In genomic region chr6:49541210-49541724, GRCh38 we compare ENCODE assay signal across 1 cellular context.
A peak's percentile ranks its signal among the peaks of the same experiment; 100 is the strongest.
TF ChIP-seq lines count a peak whose summit lies in the region.

No MANE protein-coding gene starts in this region.

TF ChIP-seq in K562, 482 proteins besides CTCF, POLR2A, EP300 and RAD21 (continued from another document and continues in another):
- TF ChIP-seq ZNF518B (CRISPR knock-in tag; IDR thresholded peaks at IDR 0.05) (no peak), CBFA2T3 (IDR thresholded peaks at IDR 0.05) (0 out of 2 replicates have a peak, but pooled peaks have one; percentile 34), ZFP91 (CRISPR knock-in tag; IDR thresholded peaks at IDR 0.05) (no peak), ZEB2 (IDR thresholded peaks at IDR 0.05) (no peak), ZNF507 (tag; conservative IDR thresholded peaks at IDR 0.05) (no peak), ATF3 (IDR thresholded peaks at IDR 0.05) (peak; percentile 99), ATF3 (CRISPR knock-in tag; conservative IDR thresholded peaks at IDR 0.05) (0 out of 2 replicates have a peak, but pooled peaks have one; percentile 44), CC2D1A (IDR thresholded peaks at IDR 0.05) (no peak), TCF3 (CRISPR knock-in tag; IDR thresholded peaks at IDR 0.05) (no peak), POLR2G (IDR thresholded peaks at IDR 0.05; ENCODE audit: low read depth, low read length) (no peak), STAG1 (CRISPR knock-in tag; IDR thresholded peaks at IDR 0.05; ENCODE audit: borderline replicate concordance) (no peak), ERF (CRISPR knock-in tag; IDR thresholded peaks at IDR 0.05) (no peak), USF2 (CRISPR knock-in tag; IDR thresholded peaks at IDR 0.05) (no peak), FOXJ2 (tag; IDR thresholded peaks at IDR 0.05) (no peak), ZNF511 (CRISPR knock-in tag; IDR thresholded peaks at IDR 0.05) (no peak), FIP1L1 (IDR thresholded peaks at IDR 0.05; ENCODE audit: low read depth, low read length, poor library complexity, severe bottlenecking) (no peak), BHLHE40 (IDR thresholded peaks at IDR 0.05; ENCODE audit: low read length) (no peak), LCOR (CRISPR knock-in tag; IDR thresholded peaks at IDR 0.05) (no peak), HMBOX1 (IDR thresholded peaks at IDR 0.05) (peak; percentile 78), NFATC3 (IDR thresholded peaks at IDR 0.05) (no peak), ZNF175 (CRISPR knock-in tag; IDR thresholded peaks at IDR 0.05; ENCODE audit: low read depth) (no peak), JUND (IDR thresholded peaks at IDR 0.05; ENCODE audit: borderline replicate concordance, low read depth, low read length) (peak; percentile 80; the same call in 1 of the 2 replicates), JUND (tag; IDR thresholded peaks at IDR 0.05; ENCODE audit: borderline replicate concordance, low read depth, low read length) (peak; percentile 87), NFE2 (IDR thresholded peaks at IDR 0.05; ENCODE audit: low read depth) (peak; percentile 82), CREB3 (tag; conservative IDR thresholded peaks at IDR 0.05; ENCODE audit: low read depth) (no peak), ZNF445 (CRISPR knock-in tag; IDR thresholded peaks at IDR 0.05; ENCODE audit: low read depth) (no peak), ELK1 (CRISPR knock-in tag; IDR thresholded peaks at IDR 0.05) (no peak), ZBTB12 (CRISPR knock-in tag; IDR thresholded peaks at IDR 0.05) (no peak), ZBTB5 (IDR thresholded peaks at IDR 0.05) (no peak), HMG20A (CRISPR knock-in tag; conservative IDR thresholded peaks at IDR 0.05) (no peak), KLF10 (CRISPR knock-in tag; IDR thresholded peaks at IDR 0.05) (no peak), ZNF830 (CRISPR knock-in tag; IDR thresholded peaks at IDR 0.05) (no peak), ZNF431 (CRISPR knock-in tag; IDR thresholded peaks at IDR 0.05) (no peak), BRD9 (IDR thresholded peaks at IDR 0.05; ENCODE audit: low read depth, partially characterized antibody) (no peak), SMAD2 (IDR thresholded peaks at IDR 0.05; ENCODE audit: low read depth, low read length) (no peak), SIX5 (IDR thresholded peaks at IDR 0.05; ENCODE audit: borderline replicate concordance in 1 of 2, insufficient read depth in 1 of 2, low read depth in 1 of 2, low read length in 2 of 2) (no peak), TAF15 (IDR thresholded peaks at IDR 0.05; ENCODE audit: low read depth, low read length) (no peak), ZNF24 (IDR thresholded peaks at IDR 0.05) (no peak), SRF (CRISPR knock-in tag; IDR thresholded peaks at IDR 0.05) (no peak), THRA (IDR thresholded peaks at IDR 0.05) (no peak), FOXK1 (CRISPR knock-in tag; IDR thresholded peaks at IDR 0.05; ENCODE audit: borderline replicate concordance) (no peak), ZNF583 (CRISPR knock-in tag; IDR thresholded peaks at IDR 0.05) (no peak), KDM4B (IDR thresholded peaks at IDR 0.05; ENCODE audit: borderline replicate concordance in 2 of 2, low read depth in 1 of 2) (no peak), ZNF3 (CRISPR knock-in tag; IDR thresholded peaks at IDR 0.05) (no peak), ZBTB1 (CRISPR knock-in tag; IDR thresholded peaks at IDR 0.05; ENCODE audit: borderline replicate concordance, low read depth) (no peak), ILK (tag; IDR thresholded peaks at IDR 0.05; ENCODE audit: borderline replicate concordance, low read depth) (no peak), GABPA (tag; conservative IDR thresholded peaks at IDR 0.05; ENCODE audit: low read depth) (peak; percentile 84), HEY1 (CRISPR knock-in tag; IDR thresholded peaks at IDR 0.05; ENCODE audit: borderline replicate concordance) (no peak), POU5F1 (IDR thresholded peaks at IDR 0.05; ENCODE audit: borderline replicate concordance, low read depth, low read length, partially characterized antibody) (no peak), MTA3 (IDR thresholded peaks at IDR 0.05; ENCODE audit: borderline replicate concordance) (no peak)
